In the genomic region with DNA sequence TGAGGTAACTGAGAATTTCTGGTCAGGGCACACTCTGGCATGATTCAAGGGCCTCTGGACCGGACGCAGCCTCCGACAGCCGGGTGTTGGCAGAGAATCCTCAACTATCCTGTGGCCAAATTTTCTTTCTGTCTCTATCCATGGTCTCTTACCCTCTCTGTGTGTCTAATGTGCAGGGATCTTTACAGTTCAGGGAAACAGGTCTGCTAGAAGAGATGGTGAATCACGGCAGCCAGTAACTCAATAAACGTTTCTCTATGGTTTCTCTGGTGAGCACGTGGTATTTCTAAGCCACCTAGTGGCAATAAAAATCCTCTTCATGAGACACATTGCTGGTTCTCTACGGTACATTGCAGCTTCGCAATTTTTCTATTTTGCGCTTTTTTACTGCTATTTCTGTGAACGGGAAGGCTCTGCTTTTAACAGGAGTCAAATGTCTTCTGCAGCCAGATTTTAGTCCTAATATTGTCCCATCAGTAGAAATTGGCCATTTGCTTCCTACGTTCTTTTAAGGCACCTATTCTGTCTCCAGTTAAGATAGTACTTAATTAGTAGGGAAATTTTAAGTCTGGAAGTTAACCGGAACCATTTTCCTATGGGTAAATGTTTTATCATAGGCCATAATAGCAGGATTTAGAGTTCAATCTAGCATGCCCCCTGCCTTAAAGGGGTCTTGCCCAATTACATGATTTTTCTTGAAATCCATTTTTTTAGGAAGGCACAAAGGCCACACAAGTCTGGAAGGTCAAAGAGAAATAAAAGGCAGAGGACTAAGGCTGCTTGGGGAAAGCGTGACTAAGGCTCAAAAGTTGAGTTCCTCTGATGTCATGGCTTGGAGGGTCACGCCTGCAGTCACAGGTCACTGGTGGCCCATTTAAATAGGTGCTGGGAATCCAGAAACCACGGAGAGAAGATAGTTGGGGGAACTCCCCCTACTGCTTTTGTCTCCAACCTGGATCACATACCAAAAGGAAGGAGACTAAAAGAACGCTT, we compare ENCODE assay signal across 1 cellular context.
A peak's percentile ranks its signal among the peaks of the same experiment; 100 is the strongest.
TF ChIP-seq lines count a peak whose summit lies in the region.

No MANE protein-coding gene starts in this region.

TF ChIP-seq in HepG2, 621 proteins besides CTCF, POLR2A, EP300 and RAD21 (continued from another document):
- no peak for TF ChIP-seq ZNF3 (CRISPR knock-in tag; IDR thresholded peaks at IDR 0.05)
- TF ChIP-seq, protein P1, sequence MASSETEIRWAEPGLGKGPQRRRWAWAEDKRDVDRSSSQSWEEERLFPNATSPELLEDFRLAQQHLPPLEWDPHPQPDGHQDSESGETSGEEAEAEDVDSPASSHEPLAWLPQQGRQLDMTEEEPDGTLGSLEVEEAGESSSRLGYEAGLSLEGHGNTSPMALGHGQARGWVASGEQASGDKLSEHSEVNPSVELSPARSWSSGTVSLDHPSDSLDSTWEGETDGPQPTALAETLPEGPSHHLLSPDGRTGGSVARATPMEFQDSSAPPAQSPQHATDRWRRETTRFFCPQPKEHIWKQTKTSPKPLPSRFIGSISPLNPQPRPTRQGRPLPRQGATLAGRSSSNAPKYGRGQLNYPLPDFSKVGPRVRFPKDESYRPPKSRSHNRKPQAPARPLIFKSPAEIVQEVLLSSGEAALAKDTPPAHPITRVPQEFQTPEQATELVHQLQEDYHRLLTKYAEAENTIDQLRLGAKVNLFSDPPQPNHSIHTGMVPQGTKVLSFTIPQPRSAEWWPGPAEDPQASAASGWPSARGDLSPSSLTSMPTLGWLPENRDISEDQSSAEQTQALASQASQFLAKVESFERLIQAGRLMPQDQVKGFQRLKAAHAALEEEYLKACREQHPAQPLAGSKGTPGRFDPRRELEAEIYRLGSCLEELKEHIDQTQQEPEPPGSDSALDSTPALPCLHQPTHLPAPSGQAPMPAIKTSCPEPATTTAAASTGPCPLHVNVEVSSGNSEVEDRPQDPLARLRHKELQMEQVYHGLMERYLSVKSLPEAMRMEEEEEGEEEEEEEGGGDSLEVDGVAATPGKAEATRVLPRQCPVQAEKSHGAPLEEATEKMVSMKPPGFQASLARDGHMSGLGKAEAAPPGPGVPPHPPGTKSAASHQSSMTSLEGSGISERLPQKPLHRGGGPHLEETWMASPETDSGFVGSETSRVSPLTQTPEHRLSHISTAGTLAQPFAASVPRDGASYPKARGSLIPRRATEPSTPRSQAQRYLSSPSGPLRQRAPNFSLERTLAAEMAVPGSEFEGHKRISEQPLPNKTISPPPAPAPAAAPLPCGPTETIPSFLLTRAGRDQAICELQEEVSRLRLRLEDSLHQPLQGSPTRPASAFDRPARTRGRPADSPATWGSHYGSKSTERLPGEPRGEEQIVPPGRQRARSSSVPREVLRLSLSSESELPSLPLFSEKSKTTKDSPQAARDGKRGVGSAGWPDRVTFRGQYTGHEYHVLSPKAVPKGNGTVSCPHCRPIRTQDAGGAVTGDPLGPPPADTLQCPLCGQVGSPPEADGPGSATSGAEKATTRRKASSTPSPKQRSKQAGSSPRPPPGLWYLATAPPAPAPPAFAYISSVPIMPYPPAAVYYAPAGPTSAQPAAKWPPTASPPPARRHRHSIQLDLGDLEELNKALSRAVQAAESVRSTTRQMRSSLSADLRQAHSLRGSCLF (CRISPR knock-in tag; IDR thresholded peaks at IDR 0.05; ENCODE audit: borderline replicate concordance): no peak
- TF ChIP-seq, protein P2, sequence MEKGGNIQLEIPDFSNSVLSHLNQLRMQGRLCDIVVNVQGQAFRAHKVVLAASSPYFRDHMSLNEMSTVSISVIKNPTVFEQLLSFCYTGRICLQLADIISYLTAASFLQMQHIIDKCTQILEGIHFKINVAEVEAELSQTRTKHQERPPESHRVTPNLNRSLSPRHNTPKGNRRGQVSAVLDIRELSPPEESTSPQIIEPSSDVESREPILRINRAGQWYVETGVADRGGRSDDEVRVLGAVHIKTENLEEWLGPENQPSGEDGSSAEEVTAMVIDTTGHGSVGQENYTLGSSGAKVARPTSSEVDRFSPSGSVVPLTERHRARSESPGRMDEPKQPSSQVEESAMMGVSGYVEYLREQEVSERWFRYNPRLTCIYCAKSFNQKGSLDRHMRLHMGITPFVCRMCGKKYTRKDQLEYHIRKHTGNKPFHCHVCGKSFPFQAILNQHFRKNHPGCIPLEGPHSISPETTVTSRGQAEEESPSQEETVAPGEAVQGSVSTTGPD (CRISPR knock-in tag; IDR thresholded peaks at IDR 0.05): 0 out of 2 replicates have a peak, but pooled peaks have one; percentile 25
- peak; percentile 7; the same call in 1 of the 2 replicates for TF ChIP-seq RAD51 (IDR thresholded peaks at IDR 0.05; ENCODE audit: borderline replicate concordance)
- TF ChIP-seq, protein P3, sequence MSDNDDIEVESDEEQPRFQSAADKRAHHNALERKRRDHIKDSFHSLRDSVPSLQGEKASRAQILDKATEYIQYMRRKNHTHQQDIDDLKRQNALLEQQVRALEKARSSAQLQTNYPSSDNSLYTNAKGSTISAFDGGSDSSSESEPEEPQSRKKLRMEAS (IDR thresholded peaks at IDR 0.05): peak; percentile 94
- no peak for TF ChIP-seq ZNF816 (CRISPR knock-in tag; IDR thresholded peaks at IDR 0.05; ENCODE audit: borderline replicate concordance)
- TF ChIP-seq, protein P4, sequence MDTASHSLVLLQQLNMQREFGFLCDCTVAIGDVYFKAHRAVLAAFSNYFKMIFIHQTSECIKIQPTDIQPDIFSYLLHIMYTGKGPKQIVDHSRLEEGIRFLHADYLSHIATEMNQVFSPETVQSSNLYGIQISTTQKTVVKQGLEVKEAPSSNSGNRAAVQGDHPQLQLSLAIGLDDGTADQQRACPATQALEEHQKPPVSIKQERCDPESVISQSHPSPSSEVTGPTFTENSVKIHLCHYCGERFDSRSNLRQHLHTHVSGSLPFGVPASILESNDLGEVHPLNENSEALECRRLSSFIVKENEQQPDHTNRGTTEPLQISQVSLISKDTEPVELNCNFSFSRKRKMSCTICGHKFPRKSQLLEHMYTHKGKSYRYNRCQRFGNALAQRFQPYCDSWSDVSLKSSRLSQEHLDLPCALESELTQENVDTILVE (CRISPR knock-in tag; IDR thresholded peaks at IDR 0.05): peak; percentile 31; the same call in 1 of the 2 replicates
- no peak for TF ChIP-seq TBX3 (IDR thresholded peaks at IDR 0.05; ENCODE audit: borderline replicate concordance)
- TF ChIP-seq SP140L (CRISPR knock-in tag; IDR thresholded peaks at IDR 0.05; ENCODE audit: borderline replicate concordance): 0 out of 2 replicates have a peak, but pooled peaks have one; percentile 79
- peak; percentile 53; the same call in 1 of the 2 replicates for TF ChIP-seq PHF21A (CRISPR knock-in tag; IDR thresholded peaks at IDR 0.05)
- TF ChIP-seq, protein P5, sequence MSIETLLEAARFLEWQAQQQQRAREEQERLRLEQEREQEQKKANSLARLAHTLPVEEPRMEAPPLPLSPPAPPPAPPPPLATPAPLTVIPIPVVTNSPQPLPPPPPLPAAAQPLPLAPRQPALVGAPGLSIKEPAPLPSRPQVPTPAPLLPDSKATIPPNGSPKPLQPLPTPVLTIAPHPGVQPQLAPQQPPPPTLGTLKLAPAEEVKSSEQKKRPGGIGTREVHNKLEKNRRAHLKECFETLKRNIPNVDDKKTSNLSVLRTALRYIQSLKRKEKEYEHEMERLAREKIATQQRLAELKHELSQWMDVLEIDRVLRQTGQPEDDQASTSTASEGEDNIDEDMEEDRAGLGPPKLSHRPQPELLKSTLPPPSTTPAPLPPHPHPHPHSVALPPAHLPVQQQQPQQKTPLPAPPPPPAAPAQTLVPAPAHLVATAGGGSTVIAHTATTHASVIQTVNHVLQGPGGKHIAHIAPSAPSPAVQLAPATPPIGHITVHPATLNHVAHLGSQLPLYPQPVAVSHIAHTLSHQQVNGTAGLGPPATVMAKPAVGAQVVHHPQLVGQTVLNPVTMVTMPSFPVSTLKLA (IDR thresholded peaks at IDR 0.05): peak; percentile 78
- no peak for TF ChIP-seq SOX13 (IDR thresholded peaks at IDR 0.05)
- 0 out of 4 replicates have a peak, but pooled peaks of 1 of the 2 experiments have one; percentile 5 for TF ChIP-seq SOX13 (CRISPR knock-in tag; conservative IDR thresholded peaks at IDR 0.05 in 1 of 2, IDR thresholded peaks at IDR 0.05 in 1 of 2)
- peak; percentile 46; the same call in 1 of the 2 replicates for TF ChIP-seq SAP130 (CRISPR knock-in tag; IDR thresholded peaks at IDR 0.05; ENCODE audit: low read depth)
- TF ChIP-seq, protein P6, sequence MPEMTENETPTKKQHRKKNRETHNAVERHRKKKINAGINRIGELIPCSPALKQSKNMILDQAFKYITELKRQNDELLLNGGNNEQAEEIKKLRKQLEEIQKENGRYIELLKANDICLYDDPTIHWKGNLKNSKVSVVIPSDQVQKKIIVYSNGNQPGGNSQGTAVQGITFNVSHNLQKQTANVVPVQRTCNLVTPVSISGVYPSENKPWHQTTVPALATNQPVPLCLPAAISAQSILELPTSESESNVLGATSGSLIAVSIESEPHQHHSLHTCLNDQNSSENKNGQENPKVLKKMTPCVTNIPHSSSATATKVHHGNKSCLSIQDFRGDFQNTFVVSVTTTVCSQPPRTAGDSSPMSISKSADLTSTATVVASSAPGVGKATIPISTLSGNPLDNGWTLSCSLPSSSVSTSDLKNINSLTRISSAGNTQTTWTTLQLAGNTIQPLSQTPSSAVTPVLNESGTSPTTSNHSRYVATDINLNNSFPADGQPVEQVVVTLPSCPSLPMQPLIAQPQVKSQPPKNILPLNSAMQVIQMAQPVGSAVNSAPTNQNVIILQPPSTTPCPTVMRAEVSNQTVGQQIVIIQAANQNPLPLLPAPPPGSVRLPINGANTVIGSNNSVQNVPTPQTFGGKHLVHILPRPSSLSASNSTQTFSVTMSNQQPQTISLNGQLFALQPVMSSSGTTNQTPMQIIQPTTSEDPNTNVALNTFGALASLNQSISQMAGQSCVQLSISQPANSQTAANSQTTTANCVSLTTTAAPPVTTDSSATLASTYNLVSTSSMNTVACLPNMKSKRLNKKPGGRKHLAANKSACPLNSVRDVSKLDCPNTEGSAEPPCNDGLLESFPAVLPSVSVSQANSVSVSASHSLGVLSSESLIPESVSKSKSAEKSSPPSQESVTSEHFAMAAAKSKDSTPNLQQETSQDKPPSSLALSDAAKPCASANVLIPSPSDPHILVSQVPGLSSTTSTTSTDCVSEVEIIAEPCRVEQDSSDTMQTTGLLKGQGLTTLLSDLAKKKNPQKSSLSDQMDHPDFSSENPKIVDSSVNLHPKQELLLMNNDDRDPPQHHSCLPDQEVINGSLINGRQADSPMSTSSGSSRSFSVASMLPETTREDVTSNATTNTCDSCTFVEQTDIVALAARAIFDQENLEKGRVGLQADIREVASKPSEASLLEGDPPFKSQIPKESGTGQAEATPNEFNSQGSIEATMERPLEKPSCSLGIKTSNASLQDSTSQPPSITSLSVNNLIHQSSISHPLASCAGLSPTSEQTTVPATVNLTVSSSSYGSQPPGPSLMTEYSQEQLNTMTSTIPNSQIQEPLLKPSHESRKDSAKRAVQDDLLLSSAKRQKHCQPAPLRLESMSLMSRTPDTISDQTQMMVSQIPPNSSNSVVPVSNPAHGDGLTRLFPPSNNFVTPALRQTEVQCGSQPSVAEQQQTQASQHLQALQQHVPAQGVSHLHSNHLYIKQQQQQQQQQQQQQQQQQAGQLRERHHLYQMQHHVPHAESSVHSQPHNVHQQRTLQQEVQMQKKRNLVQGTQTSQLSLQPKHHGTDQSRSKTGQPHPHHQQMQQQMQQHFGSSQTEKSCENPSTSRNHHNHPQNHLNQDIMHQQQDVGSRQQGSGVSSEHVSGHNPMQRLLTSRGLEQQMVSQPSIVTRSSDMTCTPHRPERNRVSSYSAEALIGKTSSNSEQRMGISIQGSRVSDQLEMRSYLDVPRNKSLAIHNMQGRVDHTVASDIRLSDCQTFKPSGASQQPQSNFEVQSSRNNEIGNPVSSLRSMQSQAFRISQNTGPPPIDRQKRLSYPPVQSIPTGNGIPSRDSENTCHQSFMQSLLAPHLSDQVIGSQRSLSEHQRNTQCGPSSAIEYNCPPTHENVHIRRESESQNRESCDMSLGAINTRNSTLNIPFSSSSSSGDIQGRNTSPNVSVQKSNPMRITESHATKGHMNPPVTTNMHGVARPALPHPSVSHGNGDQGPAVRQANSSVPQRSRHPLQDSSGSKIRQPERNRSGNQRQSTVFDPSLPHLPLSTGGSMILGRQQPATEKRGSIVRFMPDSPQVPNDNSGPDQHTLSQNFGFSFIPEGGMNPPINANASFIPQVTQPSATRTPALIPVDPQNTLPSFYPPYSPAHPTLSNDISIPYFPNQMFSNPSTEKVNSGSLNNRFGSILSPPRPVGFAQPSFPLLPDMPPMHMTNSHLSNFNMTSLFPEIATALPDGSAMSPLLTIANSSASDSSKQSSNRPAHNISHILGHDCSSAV (CRISPR knock-in tag; IDR thresholded peaks at IDR 0.05; ENCODE audit: borderline replicate concordance): no peak
- TF ChIP-seq ZNF282 (IDR thresholded peaks at IDR 0.05; ENCODE audit: partially characterized antibody): no peak
- 0 out of 2 replicates have a peak, but pooled peaks have one; percentile 19 for TF ChIP-seq RXRB (CRISPR knock-in tag; IDR thresholded peaks at IDR 0.05; ENCODE audit: borderline replicate concordance)
- peak; percentile 37; the same call in 1 of the 2 replicates for TF ChIP-seq THAP11 (CRISPR knock-in tag; IDR thresholded peaks at IDR 0.05)
- TF ChIP-seq SMC3 (IDR thresholded peaks at IDR 0.05; ENCODE audit: low read length): peak; percentile 65
- peak; percentile 57; the same call in 1 of the 3 replicates for TF ChIP-seq MXI1 (IDR thresholded peaks at IDR 0.05; ENCODE audit: borderline replicate concordance, low read depth, low read length)
- TF ChIP-seq TEAD3 (CRISPR knock-in tag; optimal IDR thresholded peaks at IDR 0.05; ENCODE audit: borderline replicate concordance): peak; percentile 68
- no peak for TF ChIP-seq TEAD2 (CRISPR knock-in tag; IDR thresholded peaks at IDR 0.05)
- TF ChIP-seq ZNF331 (CRISPR knock-in tag; IDR thresholded peaks at IDR 0.05): peak; percentile 11; the same call in 1 of the 2 replicates
